In the genomic region with DNA sequence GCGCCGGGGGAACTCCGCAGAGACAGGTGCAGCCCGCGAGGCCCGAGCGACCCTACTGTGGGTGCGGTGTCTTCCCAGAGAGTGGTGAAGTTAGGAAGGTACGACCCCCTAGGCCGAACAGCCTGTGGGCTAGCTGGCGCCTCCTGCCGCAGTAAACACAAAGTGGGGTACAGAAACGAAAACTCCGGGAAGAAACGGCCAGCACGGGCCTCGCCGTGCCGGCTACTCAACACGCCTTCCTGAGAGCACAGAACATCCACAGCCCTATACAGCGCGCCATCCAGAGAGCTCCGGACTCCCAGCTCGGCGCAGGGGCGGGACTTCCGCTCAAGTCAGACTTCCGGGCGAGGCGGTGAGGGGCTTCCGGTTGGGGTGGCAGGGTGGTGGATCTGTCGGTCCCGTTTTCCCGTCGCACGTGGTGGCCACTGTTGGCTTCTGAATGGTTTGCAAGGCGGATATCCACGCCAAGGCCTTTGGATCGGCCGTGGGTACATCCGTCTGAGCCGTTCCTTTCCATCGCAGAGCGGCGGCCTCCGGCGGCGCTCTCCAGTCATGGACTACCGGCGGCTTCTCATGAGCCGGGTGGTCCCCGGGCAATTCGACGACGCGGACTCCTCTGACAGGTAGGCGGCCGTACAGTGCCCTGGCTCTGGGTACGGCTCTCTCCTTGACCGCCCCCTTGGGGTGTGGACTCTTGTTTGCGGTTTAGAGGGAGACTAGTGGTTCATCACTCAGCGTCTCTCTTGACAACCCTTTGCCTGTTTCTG, we compare ENCODE assay signal across 1 cellular context.
TF ChIP-seq lines count a peak whose summit lies in the region.

A gene (minus strand): TSS at position 292 of the 767 bp plus-strand sequence. CDS start 2,569 bp downstream, outside the sequence.
A gene (plus strand): TSS at position 358 of the 767 bp plus-strand sequence. CDS start 195 bp downstream, at position 553.

TF ChIP-seq in WTC11, 78 proteins besides CTCF, POLR2A, EP300 and RAD21 (continued from another document and continues in another):
- TF ChIP-seq, protein P1, sequence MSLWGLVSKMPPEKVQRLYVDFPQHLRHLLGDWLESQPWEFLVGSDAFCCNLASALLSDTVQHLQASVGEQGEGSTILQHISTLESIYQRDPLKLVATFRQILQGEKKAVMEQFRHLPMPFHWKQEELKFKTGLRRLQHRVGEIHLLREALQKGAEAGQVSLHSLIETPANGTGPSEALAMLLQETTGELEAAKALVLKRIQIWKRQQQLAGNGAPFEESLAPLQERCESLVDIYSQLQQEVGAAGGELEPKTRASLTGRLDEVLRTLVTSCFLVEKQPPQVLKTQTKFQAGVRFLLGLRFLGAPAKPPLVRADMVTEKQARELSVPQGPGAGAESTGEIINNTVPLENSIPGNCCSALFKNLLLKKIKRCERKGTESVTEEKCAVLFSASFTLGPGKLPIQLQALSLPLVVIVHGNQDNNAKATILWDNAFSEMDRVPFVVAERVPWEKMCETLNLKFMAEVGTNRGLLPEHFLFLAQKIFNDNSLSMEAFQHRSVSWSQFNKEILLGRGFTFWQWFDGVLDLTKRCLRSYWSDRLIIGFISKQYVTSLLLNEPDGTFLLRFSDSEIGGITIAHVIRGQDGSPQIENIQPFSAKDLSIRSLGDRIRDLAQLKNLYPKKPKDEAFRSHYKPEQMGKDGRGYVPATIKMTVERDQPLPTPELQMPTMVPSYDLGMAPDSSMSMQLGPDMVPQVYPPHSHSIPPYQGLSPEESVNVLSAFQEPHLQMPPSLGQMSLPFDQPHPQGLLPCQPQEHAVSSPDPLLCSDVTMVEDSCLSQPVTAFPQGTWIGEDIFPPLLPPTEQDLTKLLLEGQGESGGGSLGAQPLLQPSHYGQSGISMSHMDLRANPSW (CRISPR knock-in tag; conservative IDR thresholded peaks at IDR 0.05; ENCODE audit: low read depth) = no peak
- peak; percentile 1 for TF ChIP-seq GABPB1 (CRISPR knock-in tag; IDR thresholded peaks at IDR 0.05)
- no peak for TF ChIP-seq ZNF416 (CRISPR knock-in tag; IDR thresholded peaks at IDR 0.05)
- TF ChIP-seq, protein P2, sequence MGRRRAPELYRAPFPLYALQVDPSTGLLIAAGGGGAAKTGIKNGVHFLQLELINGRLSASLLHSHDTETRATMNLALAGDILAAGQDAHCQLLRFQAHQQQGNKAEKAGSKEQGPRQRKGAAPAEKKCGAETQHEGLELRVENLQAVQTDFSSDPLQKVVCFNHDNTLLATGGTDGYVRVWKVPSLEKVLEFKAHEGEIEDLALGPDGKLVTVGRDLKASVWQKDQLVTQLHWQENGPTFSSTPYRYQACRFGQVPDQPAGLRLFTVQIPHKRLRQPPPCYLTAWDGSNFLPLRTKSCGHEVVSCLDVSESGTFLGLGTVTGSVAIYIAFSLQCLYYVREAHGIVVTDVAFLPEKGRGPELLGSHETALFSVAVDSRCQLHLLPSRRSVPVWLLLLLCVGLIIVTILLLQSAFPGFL (CRISPR knock-in tag; IDR thresholded peaks at IDR 0.05; ENCODE audit: borderline replicate concordance) = 0 out of 2 replicates have a peak, but pooled peaks have one; percentile 36
- TF ChIP-seq TP53 (CRISPR knock-in tag; IDR thresholded peaks at IDR 0.05) = no peak
- TF ChIP-seq, protein P3, sequence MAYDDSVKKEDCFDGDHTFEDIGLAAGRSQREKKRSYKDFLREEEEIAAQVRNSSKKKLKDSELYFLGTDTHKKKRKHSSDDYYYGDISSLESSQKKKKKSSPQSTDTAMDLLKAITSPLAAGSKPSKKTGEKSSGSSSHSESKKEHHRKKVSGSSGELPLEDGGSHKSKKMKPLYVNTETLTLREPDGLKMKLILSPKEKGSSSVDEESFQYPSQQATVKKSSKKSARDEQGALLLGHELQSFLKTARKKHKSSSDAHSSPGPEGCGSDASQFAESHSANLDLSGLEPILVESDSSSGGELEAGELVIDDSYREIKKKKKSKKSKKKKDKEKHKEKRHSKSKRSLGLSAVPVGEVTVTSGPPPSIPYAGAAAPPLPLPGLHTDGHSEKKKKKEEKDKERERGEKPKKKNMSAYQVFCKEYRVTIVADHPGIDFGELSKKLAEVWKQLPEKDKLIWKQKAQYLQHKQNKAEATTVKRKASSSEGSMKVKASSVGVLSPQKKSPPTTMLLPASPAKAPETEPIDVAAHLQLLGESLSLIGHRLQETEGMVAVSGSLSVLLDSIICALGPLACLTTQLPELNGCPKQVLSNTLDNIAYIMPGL (CRISPR knock-in tag; IDR thresholded peaks at IDR 0.05) = peak; percentile 66; the same call in 1 of the 2 replicates
- TF ChIP-seq ZNF396 (CRISPR knock-in tag; IDR thresholded peaks at IDR 0.05; ENCODE audit: borderline replicate concordance) = no peak
- TF ChIP-seq ATF1 (CRISPR knock-in tag; IDR thresholded peaks at IDR 0.05) = 0 out of 2 replicates have a peak, but pooled peaks have one; percentile 52
- TF ChIP-seq, protein P4, sequence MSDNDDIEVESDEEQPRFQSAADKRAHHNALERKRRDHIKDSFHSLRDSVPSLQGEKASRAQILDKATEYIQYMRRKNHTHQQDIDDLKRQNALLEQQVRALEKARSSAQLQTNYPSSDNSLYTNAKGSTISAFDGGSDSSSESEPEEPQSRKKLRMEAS (CRISPR knock-in tag; IDR thresholded peaks at IDR 0.05) = peak; percentile 97
- TF ChIP-seq, protein P5, sequence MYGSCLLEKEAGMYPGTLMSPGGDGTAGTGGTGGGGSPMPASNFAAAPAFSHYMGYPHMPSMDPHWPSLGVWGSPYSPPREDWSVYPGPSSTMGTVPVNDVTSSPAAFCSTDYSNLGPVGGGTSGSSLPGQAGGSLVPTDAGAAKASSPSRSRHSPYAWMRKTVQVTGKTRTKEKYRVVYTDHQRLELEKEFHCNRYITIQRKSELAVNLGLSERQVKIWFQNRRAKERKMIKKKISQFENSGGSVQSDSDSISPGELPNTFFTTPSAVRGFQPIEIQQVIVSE (CRISPR knock-in tag; IDR thresholded peaks at IDR 0.05; ENCODE audit: borderline replicate concordance) = no peak
- TF ChIP-seq, protein P6, sequence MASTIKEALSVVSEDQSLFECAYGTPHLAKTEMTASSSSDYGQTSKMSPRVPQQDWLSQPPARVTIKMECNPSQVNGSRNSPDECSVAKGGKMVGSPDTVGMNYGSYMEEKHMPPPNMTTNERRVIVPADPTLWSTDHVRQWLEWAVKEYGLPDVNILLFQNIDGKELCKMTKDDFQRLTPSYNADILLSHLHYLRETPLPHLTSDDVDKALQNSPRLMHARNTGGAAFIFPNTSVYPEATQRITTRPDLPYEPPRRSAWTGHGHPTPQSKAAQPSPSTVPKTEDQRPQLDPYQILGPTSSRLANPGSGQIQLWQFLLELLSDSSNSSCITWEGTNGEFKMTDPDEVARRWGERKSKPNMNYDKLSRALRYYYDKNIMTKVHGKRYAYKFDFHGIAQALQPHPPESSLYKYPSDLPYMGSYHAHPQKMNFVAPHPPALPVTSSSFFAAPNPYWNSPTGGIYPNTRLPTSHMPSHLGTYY (CRISPR knock-in tag; IDR thresholded peaks at IDR 0.05) = no peak
- peak; percentile 71; the same call in 1 of the 2 replicates for TF ChIP-seq CREM (CRISPR knock-in tag; IDR thresholded peaks at IDR 0.05)
- TF ChIP-seq, protein P7, sequence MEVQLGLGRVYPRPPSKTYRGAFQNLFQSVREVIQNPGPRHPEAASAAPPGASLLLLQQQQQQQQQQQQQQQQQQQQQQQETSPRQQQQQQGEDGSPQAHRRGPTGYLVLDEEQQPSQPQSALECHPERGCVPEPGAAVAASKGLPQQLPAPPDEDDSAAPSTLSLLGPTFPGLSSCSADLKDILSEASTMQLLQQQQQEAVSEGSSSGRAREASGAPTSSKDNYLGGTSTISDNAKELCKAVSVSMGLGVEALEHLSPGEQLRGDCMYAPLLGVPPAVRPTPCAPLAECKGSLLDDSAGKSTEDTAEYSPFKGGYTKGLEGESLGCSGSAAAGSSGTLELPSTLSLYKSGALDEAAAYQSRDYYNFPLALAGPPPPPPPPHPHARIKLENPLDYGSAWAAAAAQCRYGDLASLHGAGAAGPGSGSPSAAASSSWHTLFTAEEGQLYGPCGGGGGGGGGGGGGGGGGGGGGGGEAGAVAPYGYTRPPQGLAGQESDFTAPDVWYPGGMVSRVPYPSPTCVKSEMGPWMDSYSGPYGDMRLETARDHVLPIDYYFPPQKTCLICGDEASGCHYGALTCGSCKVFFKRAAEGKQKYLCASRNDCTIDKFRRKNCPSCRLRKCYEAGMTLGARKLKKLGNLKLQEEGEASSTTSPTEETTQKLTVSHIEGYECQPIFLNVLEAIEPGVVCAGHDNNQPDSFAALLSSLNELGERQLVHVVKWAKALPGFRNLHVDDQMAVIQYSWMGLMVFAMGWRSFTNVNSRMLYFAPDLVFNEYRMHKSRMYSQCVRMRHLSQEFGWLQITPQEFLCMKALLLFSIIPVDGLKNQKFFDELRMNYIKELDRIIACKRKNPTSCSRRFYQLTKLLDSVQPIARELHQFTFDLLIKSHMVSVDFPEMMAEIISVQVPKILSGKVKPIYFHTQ (CRISPR knock-in tag; IDR thresholded peaks at IDR 0.05) = no peak
- TF ChIP-seq PRRX2 (CRISPR knock-in tag; IDR thresholded peaks at IDR 0.05) = no peak
- TF ChIP-seq FOXJ3 (CRISPR knock-in tag; IDR thresholded peaks at IDR 0.05; ENCODE audit: borderline replicate concordance) = no peak
- TF ChIP-seq, protein P8, sequence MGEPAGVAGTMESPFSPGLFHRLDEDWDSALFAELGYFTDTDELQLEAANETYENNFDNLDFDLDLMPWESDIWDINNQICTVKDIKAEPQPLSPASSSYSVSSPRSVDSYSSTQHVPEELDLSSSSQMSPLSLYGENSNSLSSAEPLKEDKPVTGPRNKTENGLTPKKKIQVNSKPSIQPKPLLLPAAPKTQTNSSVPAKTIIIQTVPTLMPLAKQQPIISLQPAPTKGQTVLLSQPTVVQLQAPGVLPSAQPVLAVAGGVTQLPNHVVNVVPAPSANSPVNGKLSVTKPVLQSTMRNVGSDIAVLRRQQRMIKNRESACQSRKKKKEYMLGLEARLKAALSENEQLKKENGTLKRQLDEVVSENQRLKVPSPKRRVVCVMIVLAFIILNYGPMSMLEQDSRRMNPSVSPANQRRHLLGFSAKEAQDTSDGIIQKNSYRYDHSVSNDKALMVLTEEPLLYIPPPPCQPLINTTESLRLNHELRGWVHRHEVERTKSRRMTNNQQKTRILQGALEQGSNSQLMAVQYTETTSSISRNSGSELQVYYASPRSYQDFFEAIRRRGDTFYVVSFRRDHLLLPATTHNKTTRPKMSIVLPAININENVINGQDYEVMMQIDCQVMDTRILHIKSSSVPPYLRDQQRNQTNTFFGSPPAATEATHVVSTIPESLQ (CRISPR knock-in tag; IDR thresholded peaks at IDR 0.05) = no peak
- TF ChIP-seq RORB (CRISPR knock-in tag; IDR thresholded peaks at IDR 0.05) = no peak
- TF ChIP-seq, protein P9, sequence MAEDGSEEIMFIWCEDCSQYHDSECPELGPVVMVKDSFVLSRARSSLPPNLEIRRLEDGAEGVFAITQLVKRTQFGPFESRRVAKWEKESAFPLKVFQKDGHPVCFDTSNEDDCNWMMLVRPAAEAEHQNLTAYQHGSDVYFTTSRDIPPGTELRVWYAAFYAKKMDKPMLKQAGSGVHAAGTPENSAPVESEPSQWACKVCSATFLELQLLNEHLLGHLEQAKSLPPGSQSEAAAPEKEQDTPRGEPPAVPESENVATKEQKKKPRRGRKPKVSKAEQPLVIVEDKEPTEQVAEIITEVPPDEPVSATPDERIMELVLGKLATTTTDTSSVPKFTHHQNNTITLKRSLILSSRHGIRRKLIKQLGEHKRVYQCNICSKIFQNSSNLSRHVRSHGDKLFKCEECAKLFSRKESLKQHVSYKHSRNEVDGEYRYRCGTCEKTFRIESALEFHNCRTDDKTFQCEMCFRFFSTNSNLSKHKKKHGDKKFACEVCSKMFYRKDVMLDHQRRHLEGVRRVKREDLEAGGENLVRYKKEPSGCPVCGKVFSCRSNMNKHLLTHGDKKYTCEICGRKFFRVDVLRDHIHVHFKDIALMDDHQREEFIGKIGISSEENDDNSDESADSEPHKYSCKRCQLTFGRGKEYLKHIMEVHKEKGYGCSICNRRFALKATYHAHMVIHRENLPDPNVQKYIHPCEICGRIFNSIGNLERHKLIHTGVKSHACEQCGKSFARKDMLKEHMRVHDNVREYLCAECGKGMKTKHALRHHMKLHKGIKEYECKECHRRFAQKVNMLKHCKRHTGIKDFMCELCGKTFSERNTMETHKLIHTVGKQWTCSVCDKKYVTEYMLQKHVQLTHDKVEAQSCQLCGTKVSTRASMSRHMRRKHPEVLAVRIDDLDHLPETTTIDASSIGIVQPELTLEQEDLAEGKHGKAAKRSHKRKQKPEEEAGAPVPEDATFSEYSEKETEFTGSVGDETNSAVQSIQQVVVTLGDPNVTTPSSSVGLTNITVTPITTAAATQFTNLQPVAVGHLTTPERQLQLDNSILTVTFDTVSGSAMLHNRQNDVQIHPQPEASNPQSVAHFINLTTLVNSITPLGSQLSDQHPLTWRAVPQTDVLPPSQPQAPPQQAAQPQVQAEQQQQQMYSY (CRISPR knock-in tag; IDR thresholded peaks at IDR 0.05) = 0 out of 2 replicates have a peak, but pooled peaks have one; percentile 44
- TF ChIP-seq, protein P10, sequence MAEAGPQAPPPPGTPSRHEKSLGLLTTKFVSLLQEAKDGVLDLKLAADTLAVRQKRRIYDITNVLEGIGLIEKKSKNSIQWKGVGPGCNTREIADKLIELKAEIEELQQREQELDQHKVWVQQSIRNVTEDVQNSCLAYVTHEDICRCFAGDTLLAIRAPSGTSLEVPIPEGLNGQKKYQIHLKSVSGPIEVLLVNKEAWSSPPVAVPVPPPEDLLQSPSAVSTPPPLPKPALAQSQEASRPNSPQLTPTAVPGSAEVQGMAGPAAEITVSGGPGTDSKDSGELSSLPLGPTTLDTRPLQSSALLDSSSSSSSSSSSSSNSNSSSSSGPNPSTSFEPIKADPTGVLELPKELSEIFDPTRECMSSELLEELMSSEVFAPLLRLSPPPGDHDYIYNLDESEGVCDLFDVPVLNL (CRISPR knock-in tag; IDR thresholded peaks at IDR 0.05; ENCODE audit: borderline replicate concordance, low read depth) = no peak
- TF ChIP-seq SP1 (CRISPR knock-in tag; conservative IDR thresholded peaks at IDR 0.05) = 0 out of 2 replicates have a peak, but pooled peaks have one; percentile 56
- TF ChIP-seq, protein P11, sequence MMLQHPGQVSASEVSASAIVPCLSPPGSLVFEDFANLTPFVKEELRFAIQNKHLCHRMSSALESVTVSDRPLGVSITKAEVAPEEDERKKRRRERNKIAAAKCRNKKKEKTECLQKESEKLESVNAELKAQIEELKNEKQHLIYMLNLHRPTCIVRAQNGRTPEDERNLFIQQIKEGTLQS (CRISPR knock-in tag; conservative IDR thresholded peaks at IDR 0.05) = no peak
- TF ChIP-seq ZNF138 (CRISPR knock-in tag; conservative IDR thresholded peaks at IDR 0.05) = no peak
- 0 out of 2 replicates have a peak, but pooled peaks have one; percentile 17 for TF ChIP-seq NFYB (CRISPR knock-in tag; conservative IDR thresholded peaks at IDR 0.05; ENCODE audit: low read depth)
